In genomic region chr7:90211391-90212148, GRCh38 we compare ENCODE assay signal across 8 cellular contexts. TPM values are rescaled to one million over a fixed set of nuclear protein-coding genes. Genes with fewer than 3 reads are reported as not detected.
DNase-seq lines count a peak whose midpoint lies in the region; ATAC-seq and TF ChIP-seq lines count a peak whose summit lies in the region.

TSS of gene STEAP2 (plus strand) at chr7:90211740. CDS start at chr7:90225083, 13,343 bp downstream.

- DNase-seq in AG09319 (ENCODE audit: extremely low read depth, low read depth) (peak; percentile 89), NCI-H2171 treated with DMSO at 0.1 percent for 48 hours (lab: John Stamatoyannopoulos, UW) (peak; percentile 82), foreskin fibroblast (peak; percentile 95 to 98), thoracic aorta (ENCODE audit: low spot score) (peak; percentile 57)
- DNase-seq in activated T-cell treated with anti-CD3 and anti-CD28 coated beads, Interleukin-2, amount 50 U/mL, for 48 hours = peak; percentile 51 to 61

- no peaks in the 10 kb centered on the region for H3K36me3 Mint-ChIP-seq in nephron (ENCODE audit: low read depth)

- H3K27me3 Mint-ChIP-seq in nephron (ENCODE audit: low read depth) = peaks cover 11% of the 10 kb centered on the region

- TF ChIP-seq CTCF in AG09319 (IDR thresholded peaks at IDR 0.05; ENCODE audit: low read depth, low read length) (peak; percentile 57), foreskin fibroblast (IDR thresholded peaks at IDR 0.05; ENCODE audit: low read depth, low read length) (peak; percentile 77), nephron (IDR thresholded peaks at IDR 0.05; ENCODE audit: unreplicated experiment in 3 of 3) (peak; percentile 72 to 76 (median 73)), thoracic aorta (IDR thresholded peaks at IDR 0.05) (peak; percentile 74)

- H3K4me1 Mint-ChIP-seq in nephron = peaks cover 7% of the 10 kb centered on the region

- H3K4me3 ChIP-seq in foreskin fibroblast (ENCODE audit: low read depth in 1 of 2, low read length in 2 of 2) (peak within 1 kb of the TSS; percentile 77 to 82), thoracic aorta (peak within 1 kb of the TSS; percentile 80)

- H3K27ac Mint-ChIP-seq in nephron = peak within 1 kb of the TSS; percentile 85 to 95 (median 92)

- H3K27me3 ChIP-seq in thoracic aorta (replicated peaks; ENCODE audit: insufficient read depth) = no peaks in the 10 kb centered on the region

- H3K4me3 Mint-ChIP-seq in nephron = peak within 1 kb of the TSS in 2 of 3 experiments; percentile 80 to 85

- peaks cover 4 to 8% of the 10 kb centered on the region in 2 donors for H3K4me1 ChIP-seq in thoracic aorta (ENCODE audit: control insufficient read depth in 1 of 2, low read depth in 2 of 2)

- ATAC-seq in GM18858 (IDR thresholded peaks at IDR 0.05; ENCODE audit: unreplicated experiment) (peak; percentile 85), HG03039 (IDR thresholded peaks at IDR 0.05; ENCODE audit: unreplicated experiment) (peak; percentile 85), thoracic aorta (ENCODE audit: insufficient number of reproducible peaks, low FRiP score, low read depth) (peak; percentile 88)

- H3K9me3 ChIP-seq in thoracic aorta = no peaks in the 10 kb centered on the region

- H3K9me3 Mint-ChIP-seq in nephron = no peaks in the 10 kb centered on the region

- peak within 1 kb of the TSS; percentile 72 to 80 for H3K27ac ChIP-seq in thoracic aorta

- no peaks in the 10 kb centered on the region for H3K36me3 ChIP-seq in thoracic aorta

RNA-seq across cellular contexts. Expression of gene STEAP2, which starts in this region (rescaled TPM):
- total RNA-seq in thoracic aorta = 10 to 100 TPM; 27.7 to 31.0 TPM

Comparison
In these comparisons a context has a peak if more than half of its experiments do, and no peak if none do; other contexts are left out.
1. Peak in every context shown above with its lines: DNase-seq, ATAC-seq, H3K4me3 ChIP-seq and H3K27ac ChIP-seq.